Comparison of ENCODE assay signal across 16 cellular contexts in the genomic region with DNA sequence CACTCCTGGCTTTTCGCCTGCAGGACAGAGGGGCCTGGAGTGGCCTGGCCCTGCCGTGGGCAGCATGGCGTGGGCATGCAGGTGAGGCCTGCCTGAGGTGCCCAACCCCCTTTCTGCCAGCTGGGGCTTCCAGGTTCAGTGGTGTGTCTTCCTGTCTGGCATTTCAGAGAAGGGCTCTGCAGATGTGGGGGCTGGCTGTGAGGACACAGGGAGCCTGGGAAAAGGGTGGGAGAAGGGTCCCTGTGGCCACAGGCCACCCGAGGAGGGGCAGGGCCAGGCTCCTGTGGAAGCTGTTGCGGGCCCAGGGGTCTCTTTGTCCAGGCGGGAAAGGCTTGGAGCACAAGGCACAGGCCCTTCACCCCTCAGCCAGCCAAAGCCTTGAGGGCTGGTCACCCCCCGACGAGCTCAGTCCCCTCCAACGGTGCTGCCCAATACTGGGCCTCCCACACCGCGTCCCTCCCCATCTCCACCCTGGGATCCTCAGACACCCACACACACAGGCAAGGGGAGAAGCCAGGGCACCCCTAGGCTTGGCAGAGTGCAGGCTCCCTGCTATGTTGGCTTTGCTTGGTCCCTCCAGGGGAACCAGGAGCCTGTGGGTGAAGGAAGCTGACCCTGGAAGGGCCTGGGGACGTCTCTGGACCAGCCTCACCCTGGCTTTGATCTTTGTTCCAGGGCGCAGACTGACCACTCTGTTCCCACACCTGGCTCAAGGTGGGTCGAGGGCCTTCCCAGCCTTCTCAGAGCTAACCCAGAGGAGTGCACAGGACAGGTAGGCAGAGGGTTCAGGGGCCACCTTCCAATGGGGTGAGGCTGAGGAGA. TPM values are rescaled to one million over a fixed set of nuclear protein-coding genes. Genes with fewer than 3 reads are reported as not detected.
"Had no signal": no experiment of that assay in that cellular context is flagged by ENCODE, and none has a peak within 500 bp of the region (broad histone marks: within the 10 kb centered on the region; RNA-seq: fewer than 3 reads in every experiment).

No MANE protein-coding gene starts in this region.

- H3K27ac Mint-ChIP-seq: activated T-helper 1 cell treated with anti-CD3 and anti-CD28 coated beads, Interleukin-12 subunit alpha, Interleukin-12 subunit beta, Interleukin-2, Interleukin-4 antibody, amounts not matched to agents 30 ng/mL and 10 ng/mL and 1 ng/mL, durations not matched to agents 14 hours and 24 hours and 36 hours; T-helper 1 cell treated with Interleukin-12 subunit alpha and Interleukin-12 subunit beta and Interleukin-4 antibody, amounts not matched to agents 30 μg/mL and 1 μg/mL, for 36 hours had no signal

- H3K4me3 Mint-ChIP-seq: activated T-helper 1 cell treated with anti-CD3 and anti-CD28 coated beads, Interleukin-12 subunit alpha, Interleukin-12 subunit beta, Interleukin-2, Interleukin-4 antibody, amounts not matched to agents 30 ng/mL and 10 ng/mL and 1 ng/mL, durations not matched to agents 14 hours and 24 hours and 36 hours; naive thymus-derived CD4-positive, alpha-beta T cell; T-helper 1 cell treated with Interleukin-12 subunit alpha and Interleukin-12 subunit beta and Interleukin-4 antibody, amounts not matched to agents 30 μg/mL and 1 μg/mL, for 36 hours had no signal

- H3K27me3 Mint-ChIP-seq: naive thymus-derived CD4-positive, alpha-beta T cell had no signal

- H3K9me3 Mint-ChIP-seq: activated T-helper 1 cell treated with anti-CD3 and anti-CD28 coated beads, Interleukin-12 subunit alpha, Interleukin-12 subunit beta, Interleukin-2, Interleukin-4 antibody, amounts not matched to agents 30 ng/mL and 10 ng/mL and 1 ng/mL, durations not matched to agents 14 hours and 24 hours and 36 hours; naive thymus-derived CD4-positive, alpha-beta T cell; T-helper 1 cell treated with Interleukin-12 subunit alpha and Interleukin-12 subunit beta and Interleukin-4 antibody, amounts not matched to agents 30 μg/mL and 1 μg/mL, for 36 hours had no signal

- DNase-seq: activated CD4-positive, alpha-beta T cell treated with anti-CD3 and anti-CD28 coated beads, Interleukin-2, amount 50 U/mL, for 4 hours; activated naive CD4-positive, alpha-beta T cell treated with Interleukin-2 at 50 U/mL for 16 hours; central memory CD4-positive, alpha-beta T cell; dermis blood vessel endothelial cell; hypothalamus; midbrain; naive thymus-derived CD4-positive, alpha-beta T cell; stimulated activated CD4-positive, alpha-beta T cell treated with anti-CD3 and anti-CD28 coated beads, Interleukin-12 subunit alpha, Interleukin-12 subunit beta, amount 100 ng/mL, for 4 hours; stimulated activated naive CD4-positive, alpha-beta T cell treated with Interleukin-2 at 50 U/mL for 16 hours; trophoblast cell had no signal

- H3K36me3 Mint-ChIP-seq: naive thymus-derived CD4-positive, alpha-beta T cell had no signal

- ATAC-seq: esophagus mucosa; naive thymus-derived CD4-positive, alpha-beta T cell had no signal

RNA-seq across cellular contexts. Expression of gene AQP12A, which starts 3.7 kb away (rescaled TPM):
- total RNA-seq: activated T-helper 1 cell treated with anti-CD3 and anti-CD28 coated beads, Interleukin-12 subunit alpha, Interleukin-12 subunit beta, Interleukin-2, Interleukin-4 antibody, amounts not matched to agents 30 ng/mL and 10 ng/mL and 1 ng/mL, durations not matched to agents 14 hours and 24 hours and 36 hours; adrenal gland; dermis blood vessel endothelial cell; esophagus mucosa; lung; naive thymus-derived CD4-positive, alpha-beta T cell; pulmonary artery endothelial cell had no signal

RNA-seq across cellular contexts. Expression of gene AQP12B, which starts 5.3 kb away (rescaled TPM):
- total RNA-seq: activated T-helper 1 cell treated with anti-CD3 and anti-CD28 coated beads, Interleukin-12 subunit alpha, Interleukin-12 subunit beta, Interleukin-2, Interleukin-4 antibody, amounts not matched to agents 30 ng/mL and 10 ng/mL and 1 ng/mL, durations not matched to agents 14 hours and 24 hours and 36 hours; adrenal gland; dermis blood vessel endothelial cell; esophagus mucosa; naive thymus-derived CD4-positive, alpha-beta T cell; pulmonary artery endothelial cell had no signal
